Comparison of ENCODE assay signal across 18 cellular contexts in the genomic region with DNA sequence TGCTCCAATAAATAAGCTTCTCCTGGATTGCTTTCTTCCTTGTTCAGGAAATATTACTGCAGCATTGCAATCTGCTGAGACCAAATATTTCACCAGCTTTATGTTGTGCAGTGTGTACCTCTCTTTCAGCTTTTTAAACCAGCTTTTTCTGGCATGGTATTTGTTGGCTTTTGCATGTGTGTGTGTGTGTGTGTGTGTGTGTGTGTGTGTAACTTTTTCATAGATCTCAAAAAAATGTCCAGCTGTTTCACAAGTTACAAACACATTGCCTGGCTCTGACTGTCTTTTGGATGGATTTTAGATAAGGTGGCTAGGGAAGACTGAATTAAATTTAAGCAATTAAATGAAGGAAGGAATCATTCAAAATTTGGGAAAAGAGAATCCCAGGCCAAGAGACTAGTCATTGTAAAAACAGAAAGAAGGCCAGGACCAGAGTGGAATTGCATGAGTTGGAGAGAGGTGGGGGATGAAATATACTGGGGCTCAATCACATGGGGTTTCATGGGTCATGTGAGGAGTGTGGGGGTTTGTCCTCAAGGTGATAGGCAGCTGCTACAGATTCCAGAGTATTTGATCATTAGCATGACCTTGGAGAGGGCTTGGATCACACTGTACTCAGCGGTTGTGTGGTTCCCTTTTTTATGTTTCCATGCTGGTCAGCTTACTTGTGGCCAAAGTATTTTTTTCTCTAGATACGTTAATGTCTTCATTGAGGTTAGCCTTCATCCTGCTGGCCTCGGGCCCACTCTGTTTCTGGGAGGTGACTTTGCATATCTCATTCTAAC.
A peak's percentile ranks its signal among the peaks of the same experiment; 100 is the strongest.
DNase-seq lines count a peak whose midpoint lies in the region; ATAC-seq and TF ChIP-seq lines count a peak whose summit lies in the region.
"Had no signal": no experiment of that assay in that cellular context is flagged by ENCODE, and none has a peak within 500 bp of the region (broad histone marks: within the 10 kb centered on the region; RNA-seq: fewer than 3 reads in every experiment).

No MANE protein-coding gene starts in this region.

- H2BK120ac ChIP-seq in H9 (ENCODE audit: low read depth, low read length, poor library complexity, severe bottlenecking) = no peak overlapping the region

- no peaks in the 10 kb centered on the region for H3K4me1 ChIP-seq in H9 (ENCODE audit: insufficient read depth, low read length)
- H3K4me1 ChIP-seq: BLaER1 had no signal

- H3K23me2 ChIP-seq in H9 (ENCODE audit: insufficient read length, low read depth, low read length, poor library complexity, severe bottlenecking) = no peaks in the 10 kb centered on the region

- H3K14ac ChIP-seq in H9 (ENCODE audit: insufficient read depth, low read length) = no peak overlapping the region

- no peak overlapping the region for H2AFZ ChIP-seq in H9 (ENCODE audit: low read length)

- no peaks in the 10 kb centered on the region for H3K79me2 ChIP-seq in H9 (ENCODE audit: insufficient read depth, low read length)

- no peak for TF ChIP-seq CTCF in H9 (conservative IDR thresholded peaks at IDR 0.05)

- no peak overlapping the region for H3K9ac ChIP-seq in H9 (ENCODE audit: extremely low read depth, insufficient read length, low read length)
- H3K9ac ChIP-seq: BLaER1 had no signal

- H3K4me2 ChIP-seq in H9 (ENCODE audit: insufficient read depth, insufficient read length, low read length) = no peak overlapping the region
- H3K4me2 ChIP-seq: BLaER1 had no signal

- no peaks in the 10 kb centered on the region for H3K36me3 Mint-ChIP-seq in central memory CD8-positive, alpha-beta T cell (ENCODE audit: insufficient read depth)
- no peaks in the 10 kb centered on the region for H3K36me3 Mint-ChIP-seq in H9 (ENCODE audit: insufficient read depth in 1 of 3, low read depth in 3 of 3)
- H3K36me3 Mint-ChIP-seq: memory B cell had no signal

- no CpG with 5 or more reads among the region's 3 CpGs for WGBS in H9 (ENCODE audit: extremely low coverage, insufficient read length, low lambda C conversion rate)

- H3T11ph ChIP-seq in H9 (ENCODE audit: low read length) = no peak overlapping the region

- H3K4me1 Mint-ChIP-seq in central memory CD8-positive, alpha-beta T cell = no peaks in the 10 kb centered on the region
- peaks cover 3% of the 10 kb centered on the region in 2 experiments; a peak in 3 of 4 replicates for H3K4me1 Mint-ChIP-seq in H9

- H3K27me3 Mint-ChIP-seq in central memory CD8-positive, alpha-beta T cell = no peaks in the 10 kb centered on the region
- H3K27me3 Mint-ChIP-seq in H9 (ENCODE audit: low read depth) = no peaks in the 10 kb centered on the region

- H2BK20ac ChIP-seq in H9 (ENCODE audit: low read depth, low read length, poor library complexity, severe bottlenecking) = no peak overlapping the region

- in situ Hi-C loops in Caki2 (cut with HindIII; ENCODE audit: low pct_unique_long_range_greater_than_20kb, low sequenced_read_pairs) = no loop called here

- H4K20me1 ChIP-seq in H9 (ENCODE audit: control insufficient read depth, insufficient read depth, insufficient read length) = no peaks in the 10 kb centered on the region
- H4K20me1 ChIP-seq: BLaER1 had no signal

- H3K9me3 Mint-ChIP-seq in central memory CD8-positive, alpha-beta T cell = peaks cover 12% of the 10 kb centered on the region
- H3K9me3 Mint-ChIP-seq in H9 = no peaks in the 10 kb centered on the region
- H3K9me3 Mint-ChIP-seq: activated T-cell treated with anti-CD3 and anti-CD28 coated beads, Interleukin-2, amount 50 U/mL, for 4 hours; memory B cell had no signal

- no peak overlapping the region for H3K4me3 Mint-ChIP-seq in central memory CD8-positive, alpha-beta T cell
- H3K4me3 Mint-ChIP-seq in H9 = no peak overlapping the region
- H3K4me3 Mint-ChIP-seq: activated T-cell treated with anti-CD3 and anti-CD28 coated beads, Interleukin-2, amount 50 U/mL, for 4 hours; memory B cell; stimulated activated naive CD8-positive, alpha-beta T cell treated with anti-CD3 and anti-CD28 coated beads, Interleukin-15, Interleukin-2, amounts not matched to agents 100 ng/mL and 50 ng/mL, for 24 hours had no signal

- no peak overlapping the region for H3K27ac Mint-ChIP-seq in central memory CD8-positive, alpha-beta T cell (ENCODE audit: low read depth)
- H3K27ac Mint-ChIP-seq in H9 = peak overlapping the region in 1 of 3 experiments; percentile 3; a peak in 1 of 7 replicates
- H3K27ac Mint-ChIP-seq: memory B cell; progenitor cell of endocrine pancreas; stimulated activated naive CD8-positive, alpha-beta T cell treated with anti-CD3 and anti-CD28 coated beads, Interleukin-15, Interleukin-2, amounts not matched to agents 100 ng/mL and 50 ng/mL, for 24 hours had no signal

- H3K27ac ChIP-seq in H9 (ENCODE audit: insufficient read length, low read depth, low read length) = no peak overlapping the region
- H3K27ac ChIP-seq: BLaER1, SK-N-MC had no signal

- H2BK12ac ChIP-seq in H9 (ENCODE audit: insufficient read length, low read depth, low read length) = no peak overlapping the region

- H2BK15ac ChIP-seq in H9 (ENCODE audit: low read depth, low read length) = no peak overlapping the region

- H3K79me1 ChIP-seq in H9 (ENCODE audit: insufficient read depth, low read depth, low read length, poor library complexity, severe bottlenecking) = no peaks in the 10 kb centered on the region

- no peak overlapping the region for H2AK5ac ChIP-seq in H9 (ENCODE audit: insufficient read length, low read length)

- H3K4ac ChIP-seq in H9 (ENCODE audit: low read depth, low read length) = no peak overlapping the region

- H3K56ac ChIP-seq in H9 (ENCODE audit: insufficient read length, low read depth, low read length) = no peak overlapping the region

- no peak overlapping the region for H3K23ac ChIP-seq in H9 (ENCODE audit: insufficient read length, low read depth, low read length)

- no peak overlapping the region for H4K5ac ChIP-seq in H9 (ENCODE audit: insufficient read length, low read depth, low read length)

- H3K27me3 ChIP-seq in H9 (ENCODE audit: insufficient read depth, low read length) = no peaks in the 10 kb centered on the region
- H3K27me3 ChIP-seq: BLaER1 had no signal

- H4K91ac ChIP-seq in H9 (ENCODE audit: insufficient read length, low read depth, low read length) = no peak overlapping the region

- peak; percentile 19 for DNase-seq in Caki2 (ENCODE audit: low read depth)
- DNase-seq in MV-4-11 (lab: John Stamatoyannopoulos, UW) = peak; percentile 83
- no peak for DNase-seq in central memory CD8-positive, alpha-beta T cell (ENCODE audit: low spot score in 2 of 2)
- peak; percentile 83 for DNase-seq in myocyte (ENCODE audit: low read depth)
- no peak for DNase-seq in H9
- DNase-seq in NCI-H146 (lab: John Stamatoyannopoulos, UW) = no peak
- DNase-seq in stimulated activated CD4-positive, alpha-beta T cell treated with anti-CD3 and anti-CD28 coated beads, Interleukin-4, amount 100 ng/mL, for 4 hours = no peak
- DNase-seq: activated T-cell treated with anti-CD3 and anti-CD28 coated beads, Interleukin-2, amount 50 U/mL, for 4 hours; anterior cingulate cortex; NCI-H1694; stimulated activated CD4-positive, alpha-beta T cell treated with anti-CD3 and anti-CD28 coated beads, Interleukin-4, amount 100 ng/mL, for 24 hours had no signal

- H3K9me3 ChIP-seq in H9 (ENCODE audit: control insufficient read depth, low read depth, low read length) = no peaks in the 10 kb centered on the region
- H3K9me3 ChIP-seq: BLaER1 had no signal

- no peak overlapping the region for H3K18ac ChIP-seq in H9 (ENCODE audit: insufficient read length, low read depth, low read length)

- H2BK5ac ChIP-seq in H9 (ENCODE audit: insufficient read length, low read length) = no peak overlapping the region

- peak; percentile 24 for ATAC-seq in central memory CD8-positive, alpha-beta T cell (replicated peaks; ENCODE audit: extremely low read depth, poor library complexity, severe bottlenecking)
- ATAC-seq in GM18907 (IDR thresholded peaks at IDR 0.05; ENCODE audit: unreplicated experiment) = no peak
- ATAC-seq: activated T-cell treated with anti-CD3 and anti-CD28 coated beads, Interleukin-2, amount 50 U/mL, for 4 hours; HCT116 had no signal

- no peak overlapping the region for H4K8ac ChIP-seq in H9 (replicated peaks; ENCODE audit: insufficient read length, low read depth, low read length)

Comparison
In these comparisons a context has a peak if more than half of its experiments do, and no peak if none do; other contexts are left out.
1. DNase-seq: peak in Caki2 (single experiment), MV-4-11 (single experiment) and myocyte (single experiment); none in central memory CD8-positive, alpha-beta T cell (0 of 2), H9 (single experiment), NCI-H146 (single experiment) and stimulated activated CD4-positive, alpha-beta T cell treated with anti-CD3 and anti-CD28 coated beads, Interleukin-4, amount 100 ng/mL, for 4 hours (0 of 2).